ENCODE assay signal across 16 cellular contexts in the genomic region with DNA sequence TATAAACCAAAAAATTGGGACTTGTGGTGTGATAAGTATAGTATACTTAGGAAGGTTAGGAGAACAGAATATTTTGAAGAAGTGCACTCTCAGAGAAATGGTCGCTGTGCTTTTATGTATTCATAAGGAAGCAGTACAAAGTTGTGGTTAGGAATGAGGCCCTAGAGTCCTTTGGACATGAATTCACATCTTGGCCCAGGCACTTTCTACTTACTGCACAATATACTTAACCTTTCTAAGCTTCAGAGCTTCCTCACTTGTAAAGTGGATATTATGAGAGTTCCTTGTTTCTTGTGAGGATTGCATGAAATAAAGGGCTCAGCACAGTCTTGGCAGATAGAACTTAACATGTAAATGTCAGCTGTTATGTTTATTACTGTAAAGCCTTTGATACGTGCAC. TPM values are rescaled to one million over a fixed set of nuclear protein-coding genes. Genes with fewer than 3 reads are reported as not detected.
DNase-seq lines count a peak whose midpoint lies in the region; ATAC-seq and TF ChIP-seq lines count a peak whose summit lies in the region.
"Had no signal": no experiment of that assay in that cellular context is flagged by ENCODE, and none has a peak within 500 bp of the region (broad histone marks: within the 10 kb centered on the region; RNA-seq: fewer than 3 reads in every experiment).

No MANE protein-coding gene starts in this region.

- TF ChIP-seq CTCF in esophagus muscularis mucosa (IDR thresholded peaks at IDR 0.05) (no peak), psoas muscle (IDR thresholded peaks at IDR 0.05) (no peak)

- peak overlapping the region; percentile 68 to 91 (median 86) for H3K27ac ChIP-seq in esophagus muscularis mucosa (replicated peaks in 1 of 4)
- peak overlapping the region; percentile 30 for H3K27ac ChIP-seq in psoas muscle
- H3K27ac ChIP-seq: SJCRH30 had no signal

- H3K9me3 ChIP-seq in esophagus muscularis mucosa (no peaks in the 10 kb centered on the region), psoas muscle (no peaks in the 10 kb centered on the region)
- H3K9me3 ChIP-seq: Caco-2, SJCRH30 had no signal

- no peak for TF ChIP-seq POLR2A in esophagus muscularis mucosa (IDR thresholded peaks at IDR 0.05; ENCODE audit: low read depth)

- DNase-seq in CD1c-positive myeloid dendritic cell (ENCODE audit: extremely low spot score) (peak; percentile 22), NOMO-1 treated with DMSO at 0.1 percent for 48 hours (lab: John Stamatoyannopoulos, UW; ENCODE audit: unreplicated experiment) (peak; percentile 72), esophagus muscularis mucosa (ENCODE audit: extremely low spot score) (no peak), psoas muscle (no peak), AG20443 (ENCODE audit: low spot score) (no peak), HuH-7.5 (ENCODE audit: low spot score) (no peak)
- no peak for DNase-seq in activated naive CD4-positive, alpha-beta T cell treated with anti-CD3 and anti-CD28 coated beads, Interleukin-2, amount 50 U/mL, for 16 hours
- DNase-seq: Caco-2, GOT3, KG1, NCI-H1930, NCI-H2171 treated with DMSO at 0.1 percent for 48 hours, NCI-H510A, NCI-H82, SJCRH30 had no signal

- H3K4me1 ChIP-seq in esophagus muscularis mucosa = peaks cover 24 to 75% (median 68%) of the 10 kb centered on the region in 4 donors
- peaks cover 13% of the 10 kb centered on the region for H3K4me1 ChIP-seq in psoas muscle
- H3K4me1 ChIP-seq: SJCRH30 had no signal

- H3K27me3 ChIP-seq in esophagus muscularis mucosa (no peaks in the 10 kb centered on the region), psoas muscle (ENCODE audit: insufficient read depth in 3 of 3, low read length in 2 of 3) (no peaks in the 10 kb centered on the region)

- intact Hi-C loops in esophagus muscularis mucosa (cut with DNase I) (no loop called here), psoas muscle (cut with DNase I) (no loop called here)

- ATAC-seq in psoas muscle (no peak), GM18867 (IDR thresholded peaks at IDR 0.05; ENCODE audit: unreplicated experiment) (no peak)

- WGBS in esophagus muscularis mucosa = 59% methylated on average over 2 of the region's 2 CpGs
- 71 to 83% (median 74%) methylated on average over 2 of the region's 2 CpGs for WGBS in psoas muscle, 3 donors

- H3K4me3 ChIP-seq in esophagus muscularis mucosa (no peak overlapping the region), psoas muscle (no peak overlapping the region)
- H3K4me3 ChIP-seq: SJCRH30 had no signal

- TF ChIP-seq EP300 in esophagus muscularis mucosa (IDR thresholded peaks at IDR 0.05) = no peak

- no peaks in the 10 kb centered on the region for H3K36me3 ChIP-seq in esophagus muscularis mucosa
- no peaks in the 10 kb centered on the region for H3K36me3 ChIP-seq in psoas muscle (ENCODE audit: insufficient read depth in 1 of 2, low read depth in 1 of 2)
- H3K36me3 ChIP-seq: SJCRH30 had no signal

RNA-seq across cellular contexts. Expression of gene SERINC3, which starts 21.0 kb away (rescaled TPM):
- total RNA-seq in esophagus muscularis mucosa = 100 to 1,000 TPM; 121 to 175 (median 138) TPM
- 100 to 1,000 TPM in 2 of 4 donors, 10 to 100 TPM in 2; 89.5 to 104 (median 97.8) TPM for total RNA-seq in psoas muscle
- 10 to 100 TPM; 35.6 to 89.2 (median 36.3) TPM for polyA plus RNA-seq in psoas muscle

RNA-seq across cellular contexts. Expression of gene PKIG, which starts 39.5 kb away (rescaled TPM):
- 100 to 1,000 TPM; 305 to 398 (median 357) TPM for total RNA-seq in esophagus muscularis mucosa
- 100 to 1,000 TPM in 2 of 4 donors, 10 to 100 TPM in 2; 35.2 to 110 (median 88.3) TPM for total RNA-seq in psoas muscle
- polyA plus RNA-seq in psoas muscle = 100 to 1,000 TPM in 2 of 3 donors, 10 to 100 TPM in 1; 33.5 to 134 (median 108) TPM

Comparison
In these comparisons a context has a peak if more than half of its experiments do, and no peak if none do; other contexts are left out.
1. DNase-seq: peak in CD1c-positive myeloid dendritic cell (single experiment) and NOMO-1 treated with DMSO at 0.1 percent for 48 hours (single experiment); none in esophagus muscularis mucosa (single experiment), psoas muscle (0 of 2), AG20443 (single experiment), HuH-7.5 (single experiment) and activated naive CD4-positive, alpha-beta T cell treated with anti-CD3 and anti-CD28 coated beads, Interleukin-2, amount 50 U/mL, for 16 hours (single experiment).